Comparison of ENCODE assay signal across 18 cellular contexts in the genomic region with DNA sequence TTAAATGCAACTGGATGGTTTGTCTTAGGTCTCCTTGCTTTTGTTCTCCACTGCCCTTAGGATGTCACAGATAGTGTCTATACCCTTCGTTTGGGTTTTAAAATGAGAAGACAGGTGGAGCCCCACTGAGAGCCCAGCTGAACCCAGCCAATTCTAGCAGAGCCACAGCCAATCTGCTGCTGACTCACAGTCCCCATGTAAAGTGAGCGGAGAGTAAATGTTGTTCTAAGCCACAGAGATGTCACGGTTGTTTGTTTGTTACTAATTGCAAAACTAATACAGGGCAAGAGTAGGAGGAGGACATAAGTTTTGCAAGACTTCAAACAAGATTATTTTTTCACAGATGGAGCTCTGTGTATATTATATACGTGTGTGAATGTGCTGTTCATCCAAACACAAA. TPM values are rescaled to one million over a fixed set of nuclear protein-coding genes. Genes with fewer than 3 reads are reported as not detected.
DNase-seq lines count a peak whose midpoint lies in the region; ATAC-seq lines count a peak whose summit lies in the region.
"Had no signal": no experiment of that assay in that cellular context is flagged by ENCODE, and none has a peak within 500 bp of the region (broad histone marks: within the 10 kb centered on the region; RNA-seq: fewer than 3 reads in every experiment).

No MANE protein-coding gene starts in this region.

- H3K36me3 ChIP-seq in mesenchymal stem cell (ENCODE audit: control insufficient read depth in 1 of 2, insufficient read depth in 2 of 2, low read depth in 1 of 2, low read length in 2 of 2): no peaks in the 10 kb centered on the region

- H3K4me2 ChIP-seq in mesenchymal stem cell (ENCODE audit: low read length, poor library complexity, severe bottlenecking): no peak overlapping the region
- H3K4me2 ChIP-seq: PC-9 had no signal

- H3K23ac ChIP-seq in mesenchymal stem cell (ENCODE audit: low read length in 2 of 2): no peak overlapping the region

- no peak overlapping the region for H3K27ac ChIP-seq in mesenchymal stem cell (ENCODE audit: low read length, poor library complexity, severe bottlenecking)
- H3K27ac ChIP-seq: PC-9 had no signal

- H2AK5ac ChIP-seq in mesenchymal stem cell (ENCODE audit: low read length, severe bottlenecking): no peak overlapping the region

- no peak overlapping the region for H3K4ac ChIP-seq in mesenchymal stem cell (ENCODE audit: low read depth in 1 of 2, low read length in 2 of 2)

- H4K91ac ChIP-seq in mesenchymal stem cell (ENCODE audit: low read length): no peak overlapping the region

- no peaks in the 10 kb centered on the region for H3K4me1 ChIP-seq in mesenchymal stem cell (ENCODE audit: control insufficient read depth, insufficient read depth, low read depth, low read length)

- H2BK5ac ChIP-seq in mesenchymal stem cell (ENCODE audit: low read depth, low read length, poor library complexity, severe bottlenecking): no peak overlapping the region

- H3K27me3 ChIP-seq in mesenchymal stem cell (ENCODE audit: control insufficient read depth in 1 of 2, insufficient read depth in 1 of 2, low read length in 2 of 2): no peaks in the 10 kb centered on the region

- H3K9ac ChIP-seq in mesenchymal stem cell (ENCODE audit: low read length): no peak overlapping the region

- no peak overlapping the region for H2BK12ac ChIP-seq in mesenchymal stem cell (ENCODE audit: low read length in 2 of 2)

- intact Hi-C loops in Right ventricle myocardium superior (cut with DNase I): no loop called here

- H3K4me3 ChIP-seq in mesenchymal stem cell (ENCODE audit: insufficient read depth in 1 of 2, low read depth in 1 of 2, low read length in 2 of 2): no peak overlapping the region
- H3K4me3 ChIP-seq: PC-9 had no signal

- DNase-seq in mesenchymal stem cell (peak; percentile 7), Right ventricle myocardium superior (no peak)
- DNase-seq in activated naive CD4-positive, alpha-beta T cell treated with anti-CD3 and anti-CD28 coated beads, Interleukin-2, amount 50 U/mL, for 16 hours: no peak
- no peak for DNase-seq in stimulated activated CD4-positive, alpha-beta T cell treated with anti-CD3 and anti-CD28 coated beads, Interleukin-4, amount 100 ng/mL, for 24 hours
- DNase-seq: DMS 273 treated with DMSO at 0.1 percent for 48 hours, H7, KBM-7, NCI-H1092, NCI-H1694, NCI-H748 treated with DMSO at 0.1 percent for 48 hours had no signal

- 69% methylated on average over 3 of the region's 4 CpGs for WGBS in mesenchymal stem cell

- no peak overlapping the region for H3K18ac ChIP-seq in mesenchymal stem cell (ENCODE audit: low read depth in 1 of 2, low read length in 2 of 2)

- no peak overlapping the region for H3K14ac ChIP-seq in mesenchymal stem cell (ENCODE audit: low read length in 2 of 2)

- no peaks in the 10 kb centered on the region for H3K79me1 ChIP-seq in mesenchymal stem cell (replicated peaks; ENCODE audit: low read length, poor library complexity, severe bottlenecking)

- no peak overlapping the region for H2AFZ ChIP-seq in mesenchymal stem cell (ENCODE audit: low read depth, low read length)
- H2AFZ ChIP-seq: PC-9 had no signal

- H2BK15ac ChIP-seq in mesenchymal stem cell (ENCODE audit: low read depth, poor library complexity, severe bottlenecking): no peak overlapping the region

- H2BK120ac ChIP-seq in mesenchymal stem cell (ENCODE audit: low read depth, low read length): no peak overlapping the region

- ATAC-seq in GM19043 (IDR thresholded peaks at IDR 0.05; ENCODE audit: low read depth, unreplicated experiment): peak; percentile 65
- peak; percentile 50 for ATAC-seq in GM21825 (IDR thresholded peaks at IDR 0.05; ENCODE audit: unreplicated experiment)
- ATAC-seq in HG03460 (IDR thresholded peaks at IDR 0.05; ENCODE audit: unreplicated experiment): peak; percentile 65
- ATAC-seq in Right ventricle myocardium superior (ENCODE audit: poor library complexity): no peak
- ATAC-seq: SK-N-SH treated with all-trans-retinoic acid at 6 μM for 48 hours had no signal

- H3K9me3 ChIP-seq in mesenchymal stem cell (ENCODE audit: control insufficient read depth, low read length): no peaks in the 10 kb centered on the region

- H4K8ac ChIP-seq in mesenchymal stem cell (ENCODE audit: low read length): no peak overlapping the region

RNA-seq across cellular contexts. Expression of a gene that starts 50.5 kb away (rescaled TPM):
- polyA plus RNA-seq in mesenchymal stem cell (2013, experiment 1 of 2): not detected
- not detected for polyA plus RNA-seq in mesenchymal stem cell (2013, experiment 2 of 2)
- not detected for total RNA-seq in Right ventricle myocardium superior
- total RNA-seq: Daoy; H7; PC-9; T-helper 1 cell treated with Interleukin-12 subunit alpha and Interleukin-12 subunit beta and Interleukin-4 antibody, amounts not matched to agents 30 ng/mL and 1 ng/mL, for 36 hours had no signal
- polyA plus RNA-seq: BJ had no signal
